Comparison of ENCODE assay signal across 1 cellular context in genomic region chr16:2339521-2340484, GRCh38.
TF ChIP-seq lines count a peak whose summit lies in the region.

No MANE protein-coding gene starts in this region.

TF ChIP-seq in HEK293, 187 proteins besides CTCF, POLR2A, EP300 and RAD21 (continued from another document):
- TF ChIP-seq ZNF148 (tag by site-specific recombination; IDR thresholded peaks at IDR 0.05; ENCODE audit: borderline replicate concordance) (no peak), GFI1B (tag by site-specific recombination; IDR thresholded peaks at IDR 0.05) (no peak), ZNF155 (tag by site-specific recombination; IDR thresholded peaks at IDR 0.05) (no peak)
